Comparison of ENCODE assay signal across 8 cellular contexts in genomic region chr19:2507109-2507508, GRCh38. TPM values are rescaled to one million over a fixed set of nuclear protein-coding genes. Genes with fewer than 3 reads are reported as not detected.
DNase-seq lines count a peak whose midpoint lies in the region; ATAC-seq, FAIRE-seq and TF ChIP-seq lines count a peak whose summit lies in the region.

No MANE protein-coding gene starts in this region.

- no TSS peak for BruUV-seq in Panc1 (replicated peaks; lab: Mats Ljungman, UMichigan)

- peaks cover 25 to 36% (median 27%) of the 10 kb centered on the region in 3 donors for H3K4me1 Mint-ChIP-seq in IgD-negative memory B cell

- no peak overlapping the region for H2BK12ac ChIP-seq in H1 (ENCODE audit: low read depth, low read length)

- H3K18ac ChIP-seq in H1 (ENCODE audit: extremely low read depth, low read length), result peak overlapping the region; percentile 24; the same call in 1 of the 2 replicates

- in situ Hi-C loops in Panc1 (cut with HindIII; ENCODE audit: low pct_unique_long_range_greater_than_20kb, low sequenced_read_pairs), result no loop called here

- H3K56ac ChIP-seq in H1 (replicated peaks; ENCODE audit: insufficient read length, low read depth, low read length), result no peak overlapping the region

- no peak overlapping the region for H4K8ac ChIP-seq in H1 (ENCODE audit: extremely low read depth, insufficient read depth, low read length)

- H3K27me3 ChIP-seq in BLaER1 (no peaks in the 10 kb centered on the region), Panc1 (ENCODE audit: control insufficient read depth, insufficient read depth, low read length) (no peaks in the 10 kb centered on the region), H1 (replicated peaks in 1 of 4; ENCODE audit: control insufficient read depth in 3 of 4, extremely low read depth in 1 of 4, insufficient read depth in 3 of 4, low read length in 3 of 4) (no peaks in the 10 kb centered on the region), prostate gland (replicated peaks; ENCODE audit: insufficient read depth) (no peaks in the 10 kb centered on the region)

- ATAC-seq in Panc1, result peak; percentile 72
- no peak for ATAC-seq in HG02759 (IDR thresholded peaks at IDR 0.05; ENCODE audit: unreplicated experiment)
- no peak for ATAC-seq in HG03135 (IDR thresholded peaks at IDR 0.05; ENCODE audit: unreplicated experiment)
- no peak for ATAC-seq in GM21367 (IDR thresholded peaks at IDR 0.05; ENCODE audit: unreplicated experiment)

- no peak overlapping the region for H2BK5ac ChIP-seq in H1 (ENCODE audit: low read depth, low read length)

- POLR2A ChIA-PET in Panc1 (lab: Charles Lee), result no interaction called here
- POLR2A ChIA-PET in H1 (lab: Charles Lee; ENCODE audit: partially characterized antibody), result interaction anchor here (1.3 to 2.2 kb wide), 2 partner anchors 11 to 31 kb away, joined by 3 to 9 read pairs; partner anchors contain the start of gene GADD45B

- H2AK5ac ChIP-seq in H1 (ENCODE audit: low read depth, low read length), result no peak overlapping the region

- no peak overlapping the region for H4K91ac ChIP-seq in H1 (replicated peaks; ENCODE audit: insufficient read length, low read length)

- peaks cover 6% of the 10 kb centered on the region for H3K27me3 Mint-ChIP-seq in IgD-negative memory B cell

- H3K27ac ChIP-seq in BLaER1 (no peak overlapping the region), Panc1 (ENCODE audit: low read length) (peak overlapping the region; percentile 83), H1 (ENCODE audit: low read depth, low read length) (no peak overlapping the region), prostate gland (peak overlapping the region; percentile 76 to 86)

- H3K4me2 ChIP-seq in BLaER1 (peak overlapping the region; percentile 56), H1 (ENCODE audit: insufficient read depth in 1 of 2, low read depth in 2 of 2, low read length in 2 of 2) (no peak overlapping the region)

- H3K4me1 ChIP-seq in BLaER1, result peaks cover 48% of the 10 kb centered on the region
- peaks cover 7% of the 10 kb centered on the region; the same call in 1 of the 2 replicates for H3K4me1 ChIP-seq in Panc1 (ENCODE audit: control insufficient read depth, insufficient read depth, low read length)
- no peaks in the 10 kb centered on the region; a peak in 1 of 7 replicates for H3K4me1 ChIP-seq in H1 (replicated peaks in 1 of 4; ENCODE audit: control insufficient read depth in 3 of 4, insufficient read depth in 4 of 4, low read length in 3 of 4)
- H3K4me1 ChIP-seq in prostate gland (replicated peaks), result no peaks in the 10 kb centered on the region

- H3K9me3 ChIP-seq in BLaER1 (no peaks in the 10 kb centered on the region), Panc1 (ENCODE audit: control insufficient read depth, insufficient read depth, low read depth, low read length) (no peaks in the 10 kb centered on the region), H1 (ENCODE audit: insufficient read depth in 2 of 2, low read depth in 1 of 2, low read length in 1 of 2) (no peaks in the 10 kb centered on the region), prostate gland (no peaks in the 10 kb centered on the region)

- H4K5ac ChIP-seq in H1 (ENCODE audit: insufficient read length, low read depth, low read length), result no peak overlapping the region

- 77% methylated on average over 11 of the region's 12 CpGs; no CpG with 5 or more reads in 1 of the 2 experiments for WGBS in H1 (ENCODE audit: extremely low coverage in 1 of 2, insufficient coverage in 1 of 2, insufficient read length in 1 of 2, insufficient replicate concordance in 2 of 2, low coverage in 1 of 2, low lambda C conversion rate in 2 of 2, missing lambda C conversion rate in 1 of 2), 2 experiments
- WGBS in prostate gland, result 7% methylated on average over 12 of the region's 12 CpGs

- H3K36me3 Mint-ChIP-seq in IgD-negative memory B cell, result no peaks in the 10 kb centered on the region

- peak overlapping the region; percentile 3; the same call in 1 of the 2 replicates for H3K9ac ChIP-seq in BLaER1
- H3K9ac ChIP-seq in H1 (replicated peaks in 1 of 4; ENCODE audit: extremely low read depth in 1 of 4, low read depth in 3 of 4, low read length in 3 of 4), result no peak overlapping the region

- H3K4me3 Mint-ChIP-seq in IgD-negative memory B cell, result peak overlapping the region; percentile 24 to 90 (median 50)

- CTCF ChIA-PET in Panc1 (lab: Charles Lee), result interaction anchor here (0.7 kb wide), 1 partner anchor 9 kb away, joined by 3 read pairs; no protein-coding TSS in a partner anchor
- CTCF ChIA-PET in H1 (lab: Charles Lee; ENCODE audit: partially characterized antibody), result interaction anchor here (0.6 to 1.7 kb wide), 6 partner anchors 9 to 373 kb away, joined by 3 to 7 read pairs (median 4); no protein-coding TSS in a partner anchor

- intact Hi-C loops in Panc1 (cut with micrococcal nuclease; ENCODE audit: unreplicated experiment), result no loop called here
- intact Hi-C loops in prostate gland (cut with DNase I), result no loop called here

- no peak for TF ChIP-seq RAD21 in H1 (IDR thresholded peaks at IDR 0.05 in 1 of 2, conservative IDR thresholded peaks at IDR 0.05 in 1 of 2; ENCODE audit: low read depth in 2 of 2, low read length in 2 of 2)

- peaks cover 0 to 2% (median 0%) of the 10 kb centered on the region in 3 donors for H3K9me3 Mint-ChIP-seq in IgD-negative memory B cell

- H2BK20ac ChIP-seq in H1 (ENCODE audit: low read length), result no peak overlapping the region

- DNase-seq in Panc1 (ENCODE audit: low read depth, low spot score) (peak; percentile 77), H1 (ENCODE audit: low read depth in 1 of 2, low spot score in 2 of 2) (no peak), prostate gland (ENCODE audit: low spot score) (peak; percentile 86)

- H3K4ac ChIP-seq in H1 (replicated peaks; ENCODE audit: insufficient read length, low read depth, low read length), result no peak overlapping the region

- H3K27ac Mint-ChIP-seq in IgD-negative memory B cell, result peak overlapping the region in 2 of 3 donors; percentile 69 to 98

- H4K20me1 ChIP-seq in BLaER1 (peaks cover 10% of the 10 kb centered on the region), H1 (replicated peaks in 1 of 2; ENCODE audit: control insufficient read depth in 1 of 2, insufficient read depth in 2 of 2, low read length in 2 of 2) (no peaks in the 10 kb centered on the region)

- no peak overlapping the region for H3K23ac ChIP-seq in H1 (ENCODE audit: insufficient read length)

- FAIRE-seq in H1 (lab: Jason Lieb, UNC), result no peak

- no peak overlapping the region for H2AFZ ChIP-seq in H1 (ENCODE audit: low read length)

- H2BK15ac ChIP-seq in H1 (ENCODE audit: low read length), result peak overlapping the region; percentile 74; the same call in 1 of the 2 replicates

- no peak for TF ChIP-seq POLR2A in H1 (IDR thresholded peaks at IDR 0.05; ENCODE audit: control extremely low read depth in 1 of 2, low read depth in 2 of 2, low read length in 2 of 2)
- peak; percentile 47 for TF ChIP-seq POLR2A in prostate gland (IDR thresholded peaks at IDR 0.05)

- TF ChIP-seq EP300 in H1 (IDR thresholded peaks at IDR 0.05; ENCODE audit: borderline replicate concordance in 1 of 2, low read depth in 2 of 2, low read length in 2 of 2), result no peak

- H3K23me2 ChIP-seq in H1 (ENCODE audit: low read depth, low read length), result no peaks in the 10 kb centered on the region

- H3K79me1 ChIP-seq in H1 (ENCODE audit: low read depth, low read length), result no peaks in the 10 kb centered on the region

- H3K4me3 ChIP-seq in BLaER1 (no peak overlapping the region), Panc1 (ENCODE audit: low read depth in 2 of 2, low read length in 2 of 2) (peak overlapping the region in 1 of 2 experiments; percentile 30; a peak in 2 of 4 replicates), H1 (ENCODE audit: extremely low read depth in 1 of 4, insufficient read depth in 2 of 4, low read depth in 3 of 4, low read length in 4 of 4) (no peak overlapping the region), prostate gland (no peak overlapping the region)

- H3K79me2 ChIP-seq in H1 (ENCODE audit: control insufficient read depth in 1 of 2, insufficient read depth in 2 of 2, low read length in 2 of 2), result no peaks in the 10 kb centered on the region

- H2BK120ac ChIP-seq in H1 (replicated peaks; ENCODE audit: low read depth, low read length), result no peak overlapping the region

- no peaks in the 10 kb centered on the region for H3K36me3 ChIP-seq in BLaER1
- no peaks in the 10 kb centered on the region for H3K36me3 ChIP-seq in Panc1 (ENCODE audit: control insufficient read depth, insufficient read depth, low read length)
- H3K36me3 ChIP-seq in H1 (ENCODE audit: control insufficient read depth in 2 of 4, insufficient read depth in 4 of 4, low read length in 3 of 4), result no peaks in the 10 kb centered on the region
- no peaks in the 10 kb centered on the region for H3K36me3 ChIP-seq in prostate gland

- no peak overlapping the region for H3K14ac ChIP-seq in H1 (ENCODE audit: insufficient read length)

- TF ChIP-seq CTCF in Panc1 (IDR thresholded peaks at IDR 0.05), result no peak
- no peak for TF ChIP-seq CTCF in H1 (IDR thresholded peaks at IDR 0.05; ENCODE audit: control extremely low read depth in 1 of 3, insufficient read depth in 1 of 3, low read depth in 1 of 3, low read length in 3 of 3)
- TF ChIP-seq CTCF in prostate gland (IDR thresholded peaks at IDR 0.05), result no peak

RNA-seq across cellular contexts. Expression of gene GADD45B, which starts 31.2 kb away (rescaled TPM):
- polyA plus RNA-seq in IgD-negative memory B cell (98.0 TPM), H1 (2011; rRNA removed) (7.4 and 12.1 TPM in 2 replicates)
- total RNA-seq in Panc1 (2021; ENCODE audit: unreplicated experiment) (56.2 TPM), prostate gland (10 to 100 TPM; 90.7 to 94.6 TPM)
- 43.3 TPM for polyA plus RNA-seq in Panc1 (2012; ENCODE audit: insufficient read length)
- 11.0 and 11.4 TPM in 2 replicates for total RNA-seq in H1 (2021; fragmentation: NEBNext Ultra II Directional; extraction: Animal tissue kit (Norgen Biotek cat#: 25700))
- 12.6 TPM for polyA plus RNA-seq in H1 (2011; cell fraction: cytosol; rRNA removed)
- 18.4 TPM for polyA plus RNA-seq in H1 (2011; cell fraction: nucleus; rRNA removed)
- polyA plus RNA-seq in H1 (2012, experiment 1 of 2), result 4.8 to 6.5 TPM (median 5.8 TPM) in 4 replicates
- polyA plus RNA-seq in H1 (2012, experiment 2 of 2), result 5.3 TPM
- polyA plus RNA-seq in H1 (2013, experiment 1 of 2), result 7.8 TPM
- 8.5 TPM for polyA plus RNA-seq in H1 (2013, experiment 2 of 2)
- 7.5 and 8.3 TPM in 2 replicates for polyA minus RNA-seq in H1 (2011; rRNA and poly(A)+ RNA removed)
- polyA minus RNA-seq in H1 (2011; cell fraction: cytosol; rRNA and poly(A)+ RNA removed), result 13.9 TPM
- 47.7 TPM for polyA minus RNA-seq in H1 (2011; cell fraction: nucleus; rRNA and poly(A)+ RNA removed)

RNA-seq across cellular contexts. Expression of gene LMNB2, which starts 50.4 kb away (rescaled TPM):
- polyA plus RNA-seq in IgD-negative memory B cell, result 4.6 TPM
- 159 TPM for total RNA-seq in Panc1 (2021; ENCODE audit: unreplicated experiment)
- 166 TPM for polyA plus RNA-seq in Panc1 (2012; ENCODE audit: insufficient read length)
- total RNA-seq in H1 (2021; fragmentation: NEBNext Ultra II Directional; extraction: Animal tissue kit (Norgen Biotek cat#: 25700)), result 177 and 179 TPM in 2 replicates
- polyA plus RNA-seq in H1 (2011; rRNA removed), result 287 and 360 TPM in 2 replicates
- 196 TPM for polyA plus RNA-seq in H1 (2011; cell fraction: cytosol; rRNA removed)
- polyA plus RNA-seq in H1 (2011; cell fraction: nucleus; rRNA removed), result 187 TPM
- polyA plus RNA-seq in H1 (2012, experiment 1 of 2), result 154 to 165 TPM (median 162 TPM) in 4 replicates
- 174 TPM for polyA plus RNA-seq in H1 (2012, experiment 2 of 2)
- polyA plus RNA-seq in H1 (2013, experiment 1 of 2), result 97.9 TPM
- 98.3 TPM for polyA plus RNA-seq in H1 (2013, experiment 2 of 2)
- 105 and 122 TPM in 2 replicates for polyA minus RNA-seq in H1 (2011; rRNA and poly(A)+ RNA removed)
- polyA minus RNA-seq in H1 (2011; cell fraction: cytosol; rRNA and poly(A)+ RNA removed), result 69.9 TPM
- 36.0 TPM for polyA minus RNA-seq in H1 (2011; cell fraction: nucleus; rRNA and poly(A)+ RNA removed)
- 10 to 100 TPM; 28.5 to 39.1 TPM for total RNA-seq in prostate gland

Comparison
In these comparisons a context has a peak if more than half of its experiments do, and no peak if none do; other contexts are left out.
1. H3K27ac ChIP-seq: peak in Panc1 (single experiment) and prostate gland (2 of 2); none in BLaER1 (single experiment) and H1 (single experiment).
2. DNase-seq: peak in Panc1 (single experiment) and prostate gland (single experiment); none in H1 (0 of 2).